8 cellular contexts compared by ENCODE assay signal in genomic region chr12:14884458-14884878, GRCh38. TPM values are rescaled to one million over a fixed set of nuclear protein-coding genes. Genes with fewer than 3 reads are reported as not detected.
A peak's percentile ranks its signal among the peaks of the same experiment; 100 is the strongest.
DNase-seq lines count a peak whose midpoint lies in the region; ATAC-seq and TF ChIP-seq lines count a peak whose summit lies in the region.

No MANE protein-coding gene starts in this region.

- H3K4me3 Mint-ChIP-seq in T-helper 17 cell (peak overlapping the region; percentile 67), progenitor cell of endocrine pancreas (ENCODE audit: low read depth) (no peak overlapping the region)

- H3K9me3 Mint-ChIP-seq in progenitor cell of endocrine pancreas (ENCODE audit: low read depth): no peaks in the 10 kb centered on the region

- H3K27ac Mint-ChIP-seq in T-helper 17 cell: peak overlapping the region; percentile 78
- no peak overlapping the region for H3K27ac Mint-ChIP-seq in progenitor cell of endocrine pancreas

- H3K9me3 ChIP-seq in T-helper 17 cell (ENCODE audit: control insufficient read depth, low read length, poor library complexity, severe bottlenecking): no peaks in the 10 kb centered on the region

- DNase-seq in DMS79 treated with DMSO at 0.1 percent for 48 hours (lab: John Stamatoyannopoulos, UW) (peak; percentile 89), KBM-7 (peak; percentile 86), T-helper 17 cell (peak; percentile 45 to 73 (median 54)), amygdala (lab: John Stamatoyannopoulos, UW) (peak in 43 of 56 donors; percentile 1 to 77 (median 33)), inferior parietal cortex (ENCODE audit: extremely low spot score) (peak; percentile 60), progenitor cell of endocrine pancreas (ENCODE audit: low spot score, unreplicated experiment) (no peak)
- DNase-seq in stimulated activated CD4-positive, alpha-beta T cell treated with anti-CD3 and anti-CD28 coated beads, Interleukin-1b, Interleukin-23, amount 100 ng/mL, for 4 hours (ENCODE audit: low read depth in 2 of 2): peak; percentile 56 to 71

- ATAC-seq in GM21528 (IDR thresholded peaks at IDR 0.05; ENCODE audit: low FRiP score, unreplicated experiment) (peak; percentile 95), T-helper 17 cell (peak; percentile 97)

- H3K36me3 Mint-ChIP-seq in T-helper 17 cell (ENCODE audit: low read depth) (peaks cover 5% of the 10 kb centered on the region), progenitor cell of endocrine pancreas (ENCODE audit: insufficient read depth) (no peaks in the 10 kb centered on the region)

- in situ Hi-C loops in KBM-7 (cut with MboI; ENCODE audit: low pct_unique_long_range_greater_than_20kb, low sequenced_read_pairs): no loop called here

- peaks cover 14% of the 10 kb centered on the region for H3K4me1 Mint-ChIP-seq in T-helper 17 cell
- H3K4me1 Mint-ChIP-seq in progenitor cell of endocrine pancreas (ENCODE audit: low read depth): peaks cover 1% of the 10 kb centered on the region

- H3K27me3 Mint-ChIP-seq in T-helper 17 cell (peaks cover 20% of the 10 kb centered on the region), progenitor cell of endocrine pancreas (peaks cover 4% of the 10 kb centered on the region)

- TF ChIP-seq CTCF in progenitor cell of endocrine pancreas (IDR thresholded peaks at IDR 0.05; ENCODE audit: unreplicated experiment): no peak

RNA-seq across cellular contexts. Expression of gene MGP, which starts 1.2 kb away (rescaled TPM):
- 1 to 10 TPM in 1 of 2 donors, not detected in 1; 1.7 TPM for total RNA-seq in T-helper 17 cell
- total RNA-seq in progenitor cell of endocrine pancreas: not detected in 2 replicates

RNA-seq across cellular contexts. Expression of gene ART4, which starts 41.1 kb away (rescaled TPM):
- under 1 TPM in 1 of 2 donors, not detected in 1; 0.05 TPM for total RNA-seq in T-helper 17 cell
- total RNA-seq in progenitor cell of endocrine pancreas: 0.18 and 0.29 TPM in 2 replicates

RNA-seq across cellular contexts. Expression of gene ERP27, which starts 53.9 kb away (rescaled TPM):
- total RNA-seq in T-helper 17 cell (10 to 100 TPM in 1 of 2 donors, 1 to 10 TPM in 1; 9.9 to 14.9 TPM), progenitor cell of endocrine pancreas (22.8 and 23.1 TPM in 2 replicates)
